ENCODE assay signal across 13 cellular contexts in the genomic region with DNA sequence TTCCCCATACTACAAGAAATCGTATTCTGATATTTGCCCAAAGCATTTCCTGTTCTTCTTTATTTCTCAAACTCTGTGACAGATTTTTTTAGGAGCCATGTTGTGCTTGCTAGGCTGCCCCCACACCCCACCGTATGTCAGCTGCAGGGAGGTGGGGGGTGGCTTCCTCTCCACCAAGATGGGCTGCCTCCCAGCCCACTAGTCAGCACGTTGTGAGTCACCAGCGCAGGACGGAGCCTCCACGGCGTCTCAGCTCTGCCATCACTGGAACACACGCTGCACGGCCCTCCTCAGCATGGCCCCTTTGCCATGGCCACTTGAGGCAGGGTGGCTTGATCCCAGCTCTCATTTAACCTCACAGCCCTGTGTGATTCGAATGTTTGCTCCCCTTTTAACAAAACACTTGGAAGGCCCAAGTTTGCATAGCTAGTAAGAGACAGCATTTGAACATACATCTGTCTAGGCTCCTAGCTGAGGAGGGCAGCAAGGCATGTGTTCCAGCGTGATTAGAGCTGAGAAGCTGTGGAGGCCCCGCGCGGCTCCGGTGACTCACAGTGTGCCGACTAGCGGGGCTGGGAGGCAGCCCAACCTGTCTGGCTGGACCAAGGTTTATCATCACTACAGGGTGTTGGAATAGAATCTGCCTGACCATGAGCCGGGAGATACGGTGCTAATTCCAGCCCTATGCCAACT.
DNase-seq lines count a peak whose midpoint lies in the region; ATAC-seq and TF ChIP-seq lines count a peak whose summit lies in the region.
"Had no signal": no experiment of that assay in that cellular context is flagged by ENCODE, and none has a peak within 500 bp of the region (broad histone marks: within the 10 kb centered on the region; RNA-seq: fewer than 3 reads in every experiment).

No MANE protein-coding gene starts in this region.

- peaks cover 45% of the 10 kb centered on the region for H3F3A ChIP-seq in smooth muscle cell (ENCODE audit: low read depth)

- no peak for TF ChIP-seq EP300 in esophagus muscularis mucosa (IDR thresholded peaks at IDR 0.05)

- H4K20me1 ChIP-seq in smooth muscle cell (ENCODE audit: low read depth) = no peaks in the 10 kb centered on the region

- peak overlapping the region; percentile 30 for H2AFZ ChIP-seq in smooth muscle cell (ENCODE audit: low read depth)

- H3K9me3 ChIP-seq in smooth muscle cell (replicated peaks; ENCODE audit: low read depth) (no peaks in the 10 kb centered on the region), esophagus muscularis mucosa (no peaks in the 10 kb centered on the region)

- no peaks in the 10 kb centered on the region for H3K27me3 ChIP-seq in smooth muscle cell (ENCODE audit: low read depth)
- no peaks in the 10 kb centered on the region for H3K27me3 ChIP-seq in esophagus muscularis mucosa

- H3K36me3 ChIP-seq in smooth muscle cell (ENCODE audit: low read depth) = no peaks in the 10 kb centered on the region
- H3K36me3 ChIP-seq in esophagus muscularis mucosa = no peaks in the 10 kb centered on the region

- H3K4me3 ChIP-seq in smooth muscle cell (no peak overlapping the region), esophagus muscularis mucosa (no peak overlapping the region)

- H3K79me2 ChIP-seq in smooth muscle cell (ENCODE audit: low read depth) = no peaks in the 10 kb centered on the region

- H3K4me2 ChIP-seq in smooth muscle cell = peak overlapping the region; percentile 47

- ATAC-seq in SK-N-SH treated with all-trans-retinoic acid at 6 μM for 48 hours (peak; percentile 70), HG03521 (IDR thresholded peaks at IDR 0.05; ENCODE audit: unreplicated experiment) (no peak)
- ATAC-seq: natural killer cell treated with Interleukin-12 subunit alpha and Interleukin-12 subunit beta and Interleukin-15 and Interleukin-18, amount 100 ng/mL, for 72 hours had no signal

- 14% methylated on average over 19 of the region's 19 CpGs for WGBS in smooth muscle cell (ENCODE audit: low lambda C conversion rate)
- WGBS in esophagus muscularis mucosa = 82% methylated on average over 15 of the region's 19 CpGs

- H3K4me1 ChIP-seq in smooth muscle cell (ENCODE audit: low read depth) (peaks cover 7% of the 10 kb centered on the region), esophagus muscularis mucosa (peaks cover 18 to 25% (median 20%) of the 10 kb centered on the region in 4 donors)

- H3K27ac ChIP-seq in smooth muscle cell (ENCODE audit: low read depth) (peak overlapping the region; percentile 90), esophagus muscularis mucosa (replicated peaks in 1 of 4) (no peak overlapping the region)
- H3K27ac ChIP-seq: VCaP had no signal

- H3K9ac ChIP-seq in smooth muscle cell (ENCODE audit: low read depth) = peak overlapping the region; percentile 42

- TF ChIP-seq CTCF in smooth muscle cell (IDR thresholded peaks at IDR 0.05; ENCODE audit: borderline replicate concordance, insufficient read depth, poor library complexity, severe bottlenecking) (no peak), esophagus muscularis mucosa (IDR thresholded peaks at IDR 0.05) (no peak)

- intact Hi-C loops in cardiac septum (cut with DNase I) = loop anchor here (2.0 to 10.0 kb wide), 2 partner anchors 54 to 486 kb away; no protein-coding TSS in a partner anchor
- intact Hi-C loops in esophagus muscularis mucosa (cut with DNase I) = no loop called here

- peak; percentile 12 for DNase-seq in HT-29 (ENCODE audit: low spot score)
- peak; percentile 87 for DNase-seq in cardiac septum (ENCODE audit: low spot score)
- no peak for DNase-seq in smooth muscle cell (lab: John Stamatoyannopoulos, UW; ENCODE audit: unreplicated experiment)
- DNase-seq in esophagus muscularis mucosa (ENCODE audit: extremely low spot score) = no peak
- no peak for DNase-seq in HuH-7 (ENCODE audit: low spot score)
- DNase-seq: activated CD8-positive, alpha-beta memory T cell treated with anti-CD3 and anti-CD28 coated beads, Interleukin-2, amount 50 U/mL, for 48 hours; effector CD4-positive, alpha-beta T cell; glutamatergic neuron; NCI-H1048 had no signal

- TF ChIP-seq POLR2A in esophagus muscularis mucosa (IDR thresholded peaks at IDR 0.05; ENCODE audit: low read depth) = no peak

TF ChIP-seq in SK-N-SH treated with all-trans-retinoic acid at 6 μM for 48 hours, 23 proteins besides CTCF, POLR2A, EP300 and RAD21:
- TF ChIP-seq ZFP3 (CRISPR knock-in tag; IDR thresholded peaks at IDR 0.05) = peak; percentile 54; the same call in 1 of the 2 replicates
- no peak for TF ChIP-seq RARB (CRISPR knock-in tag; IDR thresholded peaks at IDR 0.05)

Comparison
In these comparisons a context has a peak if more than half of its experiments do, and no peak if none do; other contexts are left out.
1. DNase-seq: peak in HT-29 (single experiment) and cardiac septum (single experiment); none in smooth muscle cell (single experiment), esophagus muscularis mucosa (single experiment) and HuH-7 (single experiment).